1 cellular context compared by ENCODE assay signal in genomic region chr17:75205037-75205792, GRCh38.
TF ChIP-seq lines count a peak whose summit lies in the region.

A gene with protein sequence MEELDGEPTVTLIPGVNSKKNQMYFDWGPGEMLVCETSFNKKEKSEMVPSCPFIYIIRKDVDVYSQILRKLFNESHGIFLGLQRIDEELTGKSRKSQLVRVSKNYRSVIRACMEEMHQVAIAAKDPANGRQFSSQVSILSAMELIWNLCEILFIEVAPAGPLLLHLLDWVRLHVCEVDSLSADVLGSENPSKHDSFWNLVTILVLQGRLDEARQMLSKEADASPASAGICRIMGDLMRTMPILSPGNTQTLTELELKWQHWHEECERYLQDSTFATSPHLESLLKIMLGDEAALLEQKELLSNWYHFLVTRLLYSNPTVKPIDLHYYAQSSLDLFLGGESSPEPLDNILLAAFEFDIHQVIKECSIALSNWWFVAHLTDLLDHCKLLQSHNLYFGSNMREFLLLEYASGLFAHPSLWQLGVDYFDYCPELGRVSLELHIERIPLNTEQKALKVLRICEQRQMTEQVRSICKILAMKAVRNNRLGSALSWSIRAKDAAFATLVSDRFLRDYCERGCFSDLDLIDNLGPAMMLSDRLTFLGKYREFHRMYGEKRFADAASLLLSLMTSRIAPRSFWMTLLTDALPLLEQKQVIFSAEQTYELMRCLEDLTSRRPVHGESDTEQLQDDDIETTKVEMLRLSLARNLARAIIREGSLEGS (plus strand): TSS chr17:75205679. CDS start chr17:75205762, 83 bp downstream.

TF ChIP-seq in GM12878, 131 proteins besides CTCF, POLR2A, EP300 and RAD21 (continued from another document and continues in another):
- no peak for TF ChIP-seq E2F8 (IDR thresholded peaks at IDR 0.05; ENCODE audit: low read depth, partially characterized antibody)
- TF ChIP-seq MTA3 (IDR thresholded peaks at IDR 0.05; ENCODE audit: borderline replicate concordance, low read length): no peak
- TF ChIP-seq CBFB (IDR thresholded peaks at IDR 0.05; ENCODE audit: low read depth): peak; percentile 93
- no peak for TF ChIP-seq ESRRA (IDR thresholded peaks at IDR 0.05; ENCODE audit: low read length)
- TF ChIP-seq IRF3 (IDR thresholded peaks at IDR 0.05): no peak
- TF ChIP-seq, protein P1, sequence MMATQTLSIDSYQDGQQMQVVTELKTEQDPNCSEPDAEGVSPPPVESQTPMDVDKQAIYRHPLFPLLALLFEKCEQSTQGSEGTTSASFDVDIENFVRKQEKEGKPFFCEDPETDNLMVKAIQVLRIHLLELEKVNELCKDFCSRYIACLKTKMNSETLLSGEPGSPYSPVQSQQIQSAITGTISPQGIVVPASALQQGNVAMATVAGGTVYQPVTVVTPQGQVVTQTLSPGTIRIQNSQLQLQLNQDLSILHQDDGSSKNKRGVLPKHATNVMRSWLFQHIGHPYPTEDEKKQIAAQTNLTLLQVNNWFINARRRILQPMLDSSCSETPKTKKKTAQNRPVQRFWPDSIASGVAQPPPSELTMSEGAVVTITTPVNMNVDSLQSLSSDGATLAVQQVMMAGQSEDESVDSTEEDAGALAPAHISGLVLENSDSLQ (IDR thresholded peaks at IDR 0.05): peak; percentile 44; the same call in 1 of the 2 replicates
- no peak for TF ChIP-seq SMC3 (IDR thresholded peaks at IDR 0.05; ENCODE audit: borderline replicate concordance, low read length)
- TF ChIP-seq IRF4 (IDR thresholded peaks at IDR 0.05; ENCODE audit: low read depth, low read length): no peak
- TF ChIP-seq, protein P2, sequence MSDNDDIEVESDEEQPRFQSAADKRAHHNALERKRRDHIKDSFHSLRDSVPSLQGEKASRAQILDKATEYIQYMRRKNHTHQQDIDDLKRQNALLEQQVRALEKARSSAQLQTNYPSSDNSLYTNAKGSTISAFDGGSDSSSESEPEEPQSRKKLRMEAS (IDR thresholded peaks at IDR 0.05; ENCODE audit: low read depth, low read length): peak; percentile 91
- peak; percentile 19; the same call in 1 of the 2 replicates for TF ChIP-seq RUNX3 (IDR thresholded peaks at IDR 0.05; ENCODE audit: low read length)
- TF ChIP-seq PAX8 (IDR thresholded peaks at IDR 0.05): no peak
- peak; percentile 67 for TF ChIP-seq NRF1 (conservative IDR thresholded peaks at IDR 0.05; ENCODE audit: low read depth, low read length)
- TF ChIP-seq PRDM15 (CRISPR knock-in tag; IDR thresholded peaks at IDR 0.05): no peak
- no peak for TF ChIP-seq BRCA1 (IDR thresholded peaks at IDR 0.05; ENCODE audit: low read depth, low read length)
- TF ChIP-seq POLR2AphosphoS2 (IDR thresholded peaks at IDR 0.05; ENCODE audit: low read depth, low read length): peak; percentile 60; the same call in 1 of the 2 replicates
- TF ChIP-seq SMAD1 (IDR thresholded peaks at IDR 0.05; ENCODE audit: low read depth, partially characterized antibody): no peak
- TF ChIP-seq ATF7 (IDR thresholded peaks at IDR 0.05; ENCODE audit: low read depth): no peak
- no peak for TF ChIP-seq ZNF622 (IDR thresholded peaks at IDR 0.05)
- no peak for TF ChIP-seq ASH2L (IDR thresholded peaks at IDR 0.05; ENCODE audit: borderline replicate concordance, low read depth)
- TF ChIP-seq SIN3A (IDR thresholded peaks at IDR 0.05; ENCODE audit: low read depth, low read length): peak; percentile 65; the same call in 1 of the 2 replicates
- no peak; the same call in 1 of the 2 replicates for TF ChIP-seq MTA2 (IDR thresholded peaks at IDR 0.05; ENCODE audit: low read depth)
- 0 out of 2 replicates have a peak, but pooled peaks have one; percentile 26 for TF ChIP-seq NR2F1 (conservative IDR thresholded peaks at IDR 0.05)
- no peak for TF ChIP-seq CHD1 (IDR thresholded peaks at IDR 0.05; ENCODE audit: low read depth, low read length)
- TF ChIP-seq, protein P3, sequence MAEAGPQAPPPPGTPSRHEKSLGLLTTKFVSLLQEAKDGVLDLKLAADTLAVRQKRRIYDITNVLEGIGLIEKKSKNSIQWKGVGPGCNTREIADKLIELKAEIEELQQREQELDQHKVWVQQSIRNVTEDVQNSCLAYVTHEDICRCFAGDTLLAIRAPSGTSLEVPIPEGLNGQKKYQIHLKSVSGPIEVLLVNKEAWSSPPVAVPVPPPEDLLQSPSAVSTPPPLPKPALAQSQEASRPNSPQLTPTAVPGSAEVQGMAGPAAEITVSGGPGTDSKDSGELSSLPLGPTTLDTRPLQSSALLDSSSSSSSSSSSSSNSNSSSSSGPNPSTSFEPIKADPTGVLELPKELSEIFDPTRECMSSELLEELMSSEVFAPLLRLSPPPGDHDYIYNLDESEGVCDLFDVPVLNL (IDR thresholded peaks at IDR 0.05; ENCODE audit: low read depth, low read length): peak; percentile 84
- no peak for TF ChIP-seq CEBPB (IDR thresholded peaks at IDR 0.05; ENCODE audit: borderline replicate concordance in 1 of 2, low read depth in 2 of 2, low read length in 2 of 2)
- no peak for TF ChIP-seq TBL1XR1 (IDR thresholded peaks at IDR 0.05; ENCODE audit: low read depth, low read length)
- no peak for TF ChIP-seq SMARCA5 (IDR thresholded peaks at IDR 0.05)
- TF ChIP-seq RBBP5 (conservative IDR thresholded peaks at IDR 0.05): no peak
- TF ChIP-seq ZNF207 (IDR thresholded peaks at IDR 0.05; ENCODE audit: borderline replicate concordance): peak; percentile 97
- TF ChIP-seq SP1 (IDR thresholded peaks at IDR 0.05; ENCODE audit: low read depth, low read length): peak; percentile 39
- TF ChIP-seq TCF7 (IDR thresholded peaks at IDR 0.05; ENCODE audit: borderline replicate concordance): no peak
- TF ChIP-seq MEF2A (IDR thresholded peaks at IDR 0.05; ENCODE audit: insufficient read depth, low read depth, low read length): no peak
- TF ChIP-seq RELA (IDR thresholded peaks at IDR 0.05; ENCODE audit: borderline replicate concordance, partially characterized antibody): peak; percentile 73
- TF ChIP-seq ZZZ3 (IDR thresholded peaks at IDR 0.05; ENCODE audit: control insufficient read depth, insufficient read length, low read depth): no peak
- 0 out of 4 replicates have a peak, but pooled peaks of 1 of the 2 experiments have one; percentile 51 for TF ChIP-seq SRF (IDR thresholded peaks at IDR 0.05; ENCODE audit: low read depth in 2 of 2, low read length in 2 of 2)
- no peak for TF ChIP-seq FOXM1 (IDR thresholded peaks at IDR 0.05; ENCODE audit: low read depth, low read length)
- no peak; the same call in 1 of the 2 replicates for TF ChIP-seq CREM (IDR thresholded peaks at IDR 0.05; ENCODE audit: low read depth)
- no peak; the same call in 1 of the 2 replicates for TF ChIP-seq EED (IDR thresholded peaks at IDR 0.05; ENCODE audit: low read depth)
- TF ChIP-seq DPF2 (IDR thresholded peaks at IDR 0.05): peak; percentile 64; the same call in 1 of the 2 replicates
- no peak for TF ChIP-seq SPI1 (IDR thresholded peaks at IDR 0.05; ENCODE audit: borderline replicate concordance, insufficient read depth, low read depth, low read length)
- TF ChIP-seq, protein P4, sequence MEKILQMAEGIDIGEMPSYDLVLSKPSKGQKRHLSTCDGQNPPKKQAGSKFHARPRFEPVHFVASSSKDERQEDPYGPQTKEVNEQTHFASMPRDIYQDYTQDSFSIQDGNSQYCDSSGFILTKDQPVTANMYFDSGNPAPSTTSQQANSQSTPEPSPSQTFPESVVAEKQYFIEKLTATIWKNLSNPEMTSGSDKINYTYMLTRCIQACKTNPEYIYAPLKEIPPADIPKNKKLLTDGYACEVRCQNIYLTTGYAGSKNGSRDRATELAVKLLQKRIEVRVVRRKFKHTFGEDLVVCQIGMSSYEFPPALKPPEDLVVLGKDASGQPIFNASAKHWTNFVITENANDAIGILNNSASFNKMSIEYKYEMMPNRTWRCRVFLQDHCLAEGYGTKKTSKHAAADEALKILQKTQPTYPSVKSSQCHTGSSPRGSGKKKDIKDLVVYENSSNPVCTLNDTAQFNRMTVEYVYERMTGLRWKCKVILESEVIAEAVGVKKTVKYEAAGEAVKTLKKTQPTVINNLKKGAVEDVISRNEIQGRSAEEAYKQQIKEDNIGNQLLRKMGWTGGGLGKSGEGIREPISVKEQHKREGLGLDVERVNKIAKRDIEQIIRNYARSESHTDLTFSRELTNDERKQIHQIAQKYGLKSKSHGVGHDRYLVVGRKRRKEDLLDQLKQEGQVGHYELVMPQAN (conservative IDR thresholded peaks at IDR 0.05): no peak; the same call in 1 of the 2 replicates
- peak; percentile 94 for TF ChIP-seq IKZF1 (conservative IDR thresholded peaks at IDR 0.05)
- TF ChIP-seq SUPT20H (IDR thresholded peaks at IDR 0.05; ENCODE audit: borderline replicate concordance, control insufficient read depth, low read depth, low read length): no peak
- TF ChIP-seq, protein P5, sequence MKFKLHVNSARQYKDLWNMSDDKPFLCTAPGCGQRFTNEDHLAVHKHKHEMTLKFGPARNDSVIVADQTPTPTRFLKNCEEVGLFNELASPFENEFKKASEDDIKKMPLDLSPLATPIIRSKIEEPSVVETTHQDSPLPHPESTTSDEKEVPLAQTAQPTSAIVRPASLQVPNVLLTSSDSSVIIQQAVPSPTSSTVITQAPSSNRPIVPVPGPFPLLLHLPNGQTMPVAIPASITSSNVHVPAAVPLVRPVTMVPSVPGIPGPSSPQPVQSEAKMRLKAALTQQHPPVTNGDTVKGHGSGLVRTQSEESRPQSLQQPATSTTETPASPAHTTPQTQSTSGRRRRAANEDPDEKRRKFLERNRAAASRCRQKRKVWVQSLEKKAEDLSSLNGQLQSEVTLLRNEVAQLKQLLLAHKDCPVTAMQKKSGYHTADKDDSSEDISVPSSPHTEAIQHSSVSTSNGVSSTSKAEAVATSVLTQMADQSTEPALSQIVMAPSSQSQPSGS (IDR thresholded peaks at IDR 0.05; ENCODE audit: low read length): no peak
- TF ChIP-seq CREB1 (IDR thresholded peaks at IDR 0.05; ENCODE audit: low read depth): no peak
- TF ChIP-seq, protein P6, sequence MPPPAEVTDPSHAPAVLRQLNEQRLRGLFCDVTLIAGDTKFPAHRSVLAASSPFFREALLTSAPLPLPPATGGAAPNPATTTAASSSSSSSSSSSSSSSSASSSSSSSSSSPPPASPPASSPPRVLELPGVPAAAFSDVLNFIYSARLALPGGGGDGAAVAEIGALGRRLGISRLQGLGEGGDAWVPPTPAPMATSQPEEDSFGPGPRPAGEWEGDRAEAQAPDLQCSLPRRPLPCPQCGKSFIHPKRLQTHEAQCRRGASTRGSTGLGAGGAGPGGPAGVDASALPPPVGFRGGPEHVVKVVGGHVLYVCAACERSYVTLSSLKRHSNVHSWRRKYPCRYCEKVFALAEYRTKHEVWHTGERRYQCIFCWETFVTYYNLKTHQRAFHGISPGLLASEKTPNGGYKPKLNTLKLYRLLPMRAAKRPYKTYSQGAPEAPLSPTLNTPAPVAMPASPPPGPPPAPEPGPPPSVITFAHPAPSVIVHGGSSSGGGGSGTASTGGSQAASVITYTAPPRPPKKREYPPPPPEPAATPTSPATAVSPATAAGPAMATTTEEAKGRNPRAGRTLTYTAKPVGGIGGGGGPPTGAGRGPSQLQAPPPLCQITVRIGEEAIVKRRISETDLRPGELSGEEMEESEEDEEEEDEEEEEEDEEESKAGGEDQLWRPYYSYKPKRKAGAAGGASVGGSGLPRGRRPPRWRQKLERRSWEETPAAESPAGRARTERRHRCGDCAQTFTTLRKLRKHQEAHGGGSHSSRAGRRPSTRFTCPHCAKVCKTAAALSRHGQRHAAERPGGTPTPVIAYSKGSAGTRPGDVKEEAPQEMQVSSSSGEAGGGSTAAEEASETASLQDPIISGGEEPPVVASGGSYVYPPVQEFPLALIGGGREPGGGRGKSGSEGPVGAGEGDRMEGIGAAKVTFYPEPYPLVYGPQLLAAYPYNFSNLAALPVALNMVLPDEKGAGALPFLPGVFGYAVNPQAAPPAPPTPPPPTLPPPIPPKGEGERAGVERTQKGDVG (CRISPR knock-in tag; IDR thresholded peaks at IDR 0.05): no peak
